In the genomic region with DNA sequence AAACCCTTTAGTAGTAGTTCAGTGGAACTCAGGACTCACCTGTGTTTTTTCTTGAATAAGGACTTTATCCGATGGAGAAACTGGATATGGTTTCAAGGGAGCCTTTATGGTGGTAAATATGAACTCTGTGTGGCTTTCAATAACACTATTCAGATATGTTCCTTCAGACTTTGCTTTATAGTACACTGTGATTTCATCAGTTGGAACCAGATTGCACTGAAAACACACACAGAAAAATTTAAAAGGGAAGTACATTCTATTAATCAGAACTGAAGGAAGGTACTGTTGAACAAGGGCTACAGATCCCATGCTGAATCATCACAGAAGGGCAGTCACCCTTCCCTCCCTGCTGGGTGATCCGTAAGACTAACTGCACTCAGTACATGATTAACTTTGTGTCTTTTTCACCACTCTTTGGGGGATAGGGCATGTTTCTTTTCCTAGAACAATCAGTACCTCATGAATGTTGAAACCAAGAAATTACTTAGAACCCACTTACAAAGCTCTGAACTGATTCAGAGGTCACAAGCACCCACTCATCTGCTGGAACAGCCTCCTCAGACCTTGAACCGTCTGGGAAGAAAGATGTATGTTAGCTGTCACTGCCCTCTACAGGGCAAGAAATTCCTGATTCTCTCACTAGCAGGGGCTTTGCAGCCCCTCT, we compare ENCODE assay signal across 10 cellular contexts. TPM values are rescaled to one million over a fixed set of nuclear protein-coding genes. Genes with fewer than 3 reads are reported as not detected.
DNase-seq lines count a peak whose midpoint lies in the region; ATAC-seq, FAIRE-seq and TF ChIP-seq lines count a peak whose summit lies in the region.
"Had no signal": no experiment of that assay in that cellular context is flagged by ENCODE, and none has a peak within 500 bp of the region (broad histone marks: within the 10 kb centered on the region; RNA-seq: fewer than 3 reads in every experiment).

No MANE protein-coding gene starts in this region.

- TF ChIP-seq CTCF in brain (conservative IDR thresholded peaks at IDR 0.05), result peak; percentile 65 to 76

- H3K4me1 ChIP-seq in GM23248 (ENCODE audit: insufficient read depth), result peaks cover 46% of the 10 kb centered on the region

- peaks cover 68% of the 10 kb centered on the region for H3F3A ChIP-seq in GM23248 (ENCODE audit: insufficient read depth)

- H3K27me3 ChIP-seq in GM23248 (replicated peaks; ENCODE audit: insufficient read depth), result no peaks in the 10 kb centered on the region

- no peaks in the 10 kb centered on the region for H3K27me3 Mint-ChIP-seq in brain
- H3K27me3 Mint-ChIP-seq: activated CD8-positive, alpha-beta memory T cell treated with anti-CD3 and anti-CD28 coated beads, Interleukin-2, amount 10 ng/mL, durations not matched to agents 7 days and 5 days had no signal

- 33 to 34% methylated on average over 3 of the region's 3 CpGs for WGBS in GM23248 (ENCODE audit: low coverage in 1 of 2, low lambda C conversion rate in 2 of 2, missing lambda C conversion rate in 2 of 2), 2 experiments

- peak overlapping the region; percentile 61 for H3K9ac ChIP-seq in GM23248

- H2AFZ ChIP-seq in GM23248, result no peak overlapping the region

- H3K4me3 ChIP-seq in GM23248, result no peak overlapping the region

- peaks cover 81% of the 10 kb centered on the region for H3K36me3 ChIP-seq in GM23248 (ENCODE audit: low read depth)

- peaks cover 31% of the 10 kb centered on the region for H3K79me2 ChIP-seq in GM23248 (ENCODE audit: insufficient read depth)

- H3K4me2 ChIP-seq in GM23248 (ENCODE audit: unreplicated experiment), result peak overlapping the region; percentile 47

- in situ Hi-C loops in ACHN (cut with HindIII; ENCODE audit: low pct_ligation_motif_present, low pct_unique_long_range_greater_than_20kb, low sequenced_read_pairs) (no loop called here), GM23248 (cut with MboI) (no loop called here)

- H3K27ac Mint-ChIP-seq in brain, result peak overlapping the region in 2 of 5 experiments; percentile 7 to 15
- H3K27ac Mint-ChIP-seq: activated CD8-positive, alpha-beta memory T cell treated with anti-CD3 and anti-CD28 coated beads, Interleukin-2, amount 10 ng/mL, durations not matched to agents 7 days and 5 days had no signal

- peaks cover 90% of the 10 kb centered on the region for H3K36me3 Mint-ChIP-seq in brain

- H3K9me3 Mint-ChIP-seq in brain, result no peaks in the 10 kb centered on the region

- H3K9me2 ChIP-seq in GM23248 (ENCODE audit: insufficient read depth), result no peaks in the 10 kb centered on the region

- ATAC-seq in left lobe of liver, result peak; percentile 79
- ATAC-seq in HG03039 (IDR thresholded peaks at IDR 0.05; ENCODE audit: unreplicated experiment), result no peak
- no peak for ATAC-seq in GM18909 (IDR thresholded peaks at IDR 0.05; ENCODE audit: poor library complexity, unreplicated experiment)
- ATAC-seq: activated CD8-positive, alpha-beta memory T cell treated with anti-CD3 and anti-CD28 coated beads, Interleukin-2, amount 10 ng/mL, durations not matched to agents 7 days and 5 days had no signal

- H3K27ac ChIP-seq in GM23248, result peak overlapping the region; percentile 81

- no peaks in the 10 kb centered on the region for H4K20me1 ChIP-seq in GM23248 (ENCODE audit: insufficient read depth)

- no peaks in the 10 kb centered on the region for H3K9me3 ChIP-seq in GM23248 (ENCODE audit: low read depth)

- no peak for FAIRE-seq in urothelium cell line (lab: Jason Lieb, UNC)

- H3K4me1 Mint-ChIP-seq in brain, result no peaks in the 10 kb centered on the region

- peak; percentile 91 for DNase-seq in ACHN
- peak; percentile 88 for DNase-seq in GM23248
- DNase-seq in left lobe of liver (ENCODE audit: low spot score), result no peak
- no peak for DNase-seq in NCI-H1694 treated with DMSO at 0.1 percent for 48 hours (lab: John Stamatoyannopoulos, UW)
- no peak for DNase-seq in urothelium cell line (ENCODE audit: low spot score)
- DNase-seq: activated CD8-positive, alpha-beta memory T cell treated with anti-CD3 and anti-CD28 coated beads, Interleukin-2, amount 10 ng/mL, durations not matched to agents 7 days and 5 days; NCI-H446 had no signal

- no peak overlapping the region for H3K4me3 Mint-ChIP-seq in brain
- H3K4me3 Mint-ChIP-seq: activated CD8-positive, alpha-beta memory T cell treated with anti-CD3 and anti-CD28 coated beads, Interleukin-2, amount 10 ng/mL, durations not matched to agents 7 days and 5 days had no signal

RNA-seq across cellular contexts. Expression of a gene that starts 51.2 kb away (rescaled TPM):
- total RNA-seq in GM23248 (2014; rRNA removed; shearing (Covaris generic)), result 343 and 388 TPM in 2 replicates
- polyA plus RNA-seq in GM23248 (2016; fragmentation: Nextera tagmentation; extraction: Ambion mirVana) (222 and 223 TPM in 2 replicates), brain (ENCODE audit: insufficient read depth, low read depth, low replicate concordance) (41.7 TPM)
- 31.5 TPM for total RNA-seq in left lobe of liver

Comparison
In these comparisons a context has a peak if more than half of its experiments do, and no peak if none do; other contexts are left out.
1. DNase-seq: peak in ACHN (single experiment) and GM23248 (single experiment); none in left lobe of liver (single experiment), NCI-H1694 treated with DMSO at 0.1 percent for 48 hours (single experiment) and urothelium cell line (single experiment).
2. RNA of a gene that starts 51.2 kb away (total RNA-seq): 343 to 388 TPM in GM23248; 31.5 TPM in left lobe of liver (single experiment); every median in the first group is over 10 times any median in the second.